In genomic region chr10:94299417-94299816, GRCh38 we compare ENCODE assay signal across 8 cellular contexts.
DNase-seq lines count a peak whose midpoint lies in the region; ATAC-seq and TF ChIP-seq lines count a peak whose summit lies in the region.

No MANE protein-coding gene starts in this region.

- peak; percentile 35 for DNase-seq in activated CD4-positive, alpha-beta T cell treated with anti-CD3 and anti-CD28 coated beads for 48 hours
- DNase-seq in activated CD4-positive, alpha-beta T cell treated with anti-CD3 and anti-CD28 coated beads for 4 hours: no peak
- DNase-seq in LoVo (ENCODE audit: low spot score) (peak; percentile 32), retinal pigment epithelial cell (ENCODE audit: low read depth) (peak; percentile 82), retina (no peak)
- peak; percentile 5 for DNase-seq in activated T-helper 1 cell treated with anti-CD3 and anti-CD28 coated beads, Interleukin-12 subunit alpha, Interleukin-12 subunit beta, Interleukin-2, Interleukin-4 antibody, amounts not matched to agents 30 ng/mL and 10 ng/mL and 1 ng/mL, durations not matched to agents 14 hours and 24 hours and 36 hours (ENCODE audit: low spot score)

- no peak overlapping the region for H3K4me3 ChIP-seq in retinal pigment epithelial cell (ENCODE audit: low read length)

- peaks cover 12% of the 10 kb centered on the region for H3K4me1 Mint-ChIP-seq in activated T-helper 1 cell treated with anti-CD3 and anti-CD28 coated beads, Interleukin-12 subunit alpha, Interleukin-12 subunit beta, Interleukin-2, Interleukin-4 antibody, amounts not matched to agents 30 ng/mL and 10 ng/mL and 1 ng/mL, durations not matched to agents 14 hours and 24 hours and 36 hours (ENCODE audit: low read depth)

- peaks cover 43% of the 10 kb centered on the region for H3K27me3 Mint-ChIP-seq in activated T-helper 1 cell treated with anti-CD3 and anti-CD28 coated beads, Interleukin-12 subunit alpha, Interleukin-12 subunit beta, Interleukin-2, Interleukin-4 antibody, amounts not matched to agents 30 ng/mL and 10 ng/mL and 1 ng/mL, durations not matched to agents 14 hours and 24 hours and 36 hours (ENCODE audit: insufficient read depth)

- H3K27ac Mint-ChIP-seq in activated T-helper 1 cell treated with anti-CD3 and anti-CD28 coated beads, Interleukin-12 subunit alpha, Interleukin-12 subunit beta, Interleukin-2, Interleukin-4 antibody, amounts not matched to agents 30 ng/mL and 10 ng/mL and 1 ng/mL, durations not matched to agents 14 hours and 24 hours and 36 hours: no peak overlapping the region

- TF ChIP-seq CTCF in retinal pigment epithelial cell (conservative IDR thresholded peaks at IDR 0.05; ENCODE audit: low read depth, low read length): no peak

- no peaks in the 10 kb centered on the region for H3K9me3 Mint-ChIP-seq in activated T-helper 1 cell treated with anti-CD3 and anti-CD28 coated beads, Interleukin-12 subunit alpha, Interleukin-12 subunit beta, Interleukin-2, Interleukin-4 antibody, amounts not matched to agents 30 ng/mL and 10 ng/mL and 1 ng/mL, durations not matched to agents 14 hours and 24 hours and 36 hours

- no peaks in the 10 kb centered on the region for H3K36me3 Mint-ChIP-seq in activated T-helper 1 cell treated with anti-CD3 and anti-CD28 coated beads, Interleukin-12 subunit alpha, Interleukin-12 subunit beta, Interleukin-2, Interleukin-4 antibody, amounts not matched to agents 30 ng/mL and 10 ng/mL and 1 ng/mL, durations not matched to agents 14 hours and 24 hours and 36 hours (ENCODE audit: low read depth)

- no peak overlapping the region for H3K4me3 Mint-ChIP-seq in activated T-helper 1 cell treated with anti-CD3 and anti-CD28 coated beads, Interleukin-12 subunit alpha, Interleukin-12 subunit beta, Interleukin-2, Interleukin-4 antibody, amounts not matched to agents 30 ng/mL and 10 ng/mL and 1 ng/mL, durations not matched to agents 14 hours and 24 hours and 36 hours

- ATAC-seq in GM18519 (IDR thresholded peaks at IDR 0.05; ENCODE audit: low FRiP score, unreplicated experiment) (no peak), GM18502 (IDR thresholded peaks at IDR 0.05; ENCODE audit: poor library complexity, unreplicated experiment) (no peak)

- intact Hi-C loops in activated T-helper 1 cell treated with anti-CD3 and anti-CD28 coated beads, Interleukin-12 subunit alpha, Interleukin-12 subunit beta, Interleukin-2, Interleukin-4 antibody, amounts not matched to agents 30 ng/mL and 10 ng/mL and 1 ng/mL, durations not matched to agents 14 hours and 24 hours and 36 hours (cut with micrococcal nuclease): no loop called here

Comparison
In these comparisons a context has a peak if more than half of its experiments do, and no peak if none do; other contexts are left out.
1. DNase-seq: peak in activated CD4-positive, alpha-beta T cell treated with anti-CD3 and anti-CD28 coated beads for 48 hours (single experiment), LoVo (single experiment), activated T-helper 1 cell treated with anti-CD3 and anti-CD28 coated beads, Interleukin-12 subunit alpha, Interleukin-12 subunit beta, Interleukin-2, Interleukin-4 antibody, amounts not matched to agents 30 ng/mL and 10 ng/mL and 1 ng/mL, durations not matched to agents 14 hours and 24 hours and 36 hours (single experiment) and retinal pigment epithelial cell (single experiment); none in activated CD4-positive, alpha-beta T cell treated with anti-CD3 and anti-CD28 coated beads for 4 hours (0 of 2) and retina (single experiment).